Comparison of ENCODE assay signal across 8 cellular contexts in genomic region chr7:149912126-149912525, GRCh38. TPM values are rescaled to one million over a fixed set of nuclear protein-coding genes. Genes with fewer than 3 reads are reported as not detected.
DNase-seq lines count a peak whose midpoint lies in the region; TF ChIP-seq lines count a peak whose summit lies in the region.
"Not testable (repeated sequence)": the region's sequence is repeated elsewhere in the genome, so short reads cannot be mapped to it uniquely, and the experiment has no call there.

No MANE protein-coding gene starts in this region.

- not testable (repeated sequence) for H3K79me2 ChIP-seq in GM23248 (ENCODE audit: insufficient read depth)

- H2AFZ ChIP-seq in GM23248 = not testable (repeated sequence)

- H3K4me2 ChIP-seq in GM23248 (ENCODE audit: unreplicated experiment) = not testable (repeated sequence)

- CTCF ChIA-PET in AG04449 (lab: Yijun Ruan, JAX) = not testable (repeated sequence)

- not testable (repeated sequence) for H3F3A ChIP-seq in GM23248 (ENCODE audit: insufficient read depth)

- DNase-seq in AG04449 (ENCODE audit: low read depth, low spot score) = peak; percentile 12
- DNase-seq in GM23248 = peak; percentile 28
- peak; percentile 36 for DNase-seq in M059J (ENCODE audit: low read depth)
- DNase-seq in amniotic stem cell (lab: John Stamatoyannopoulos, UW) = peak; percentile 6
- peak; percentile 60 for DNase-seq in choroid plexus epithelial cell (ENCODE audit: low read depth)
- DNase-seq in fibroblast of mammary gland (ENCODE audit: low read depth) = peak; percentile 63
- DNase-seq in kidney epithelial cell (ENCODE audit: low read depth) = peak; percentile 0
- peak; percentile 9 for DNase-seq in skeletal muscle cell (ENCODE audit: low read depth)

- H3K9me2 ChIP-seq in GM23248 (ENCODE audit: insufficient read depth) = not testable (repeated sequence)

- not testable (repeated sequence) for H3K4me1 ChIP-seq in GM23248 (ENCODE audit: insufficient read depth)

- not testable (repeated sequence) for H4K20me1 ChIP-seq in GM23248 (ENCODE audit: insufficient read depth)

- not testable (repeated sequence) for H3K4me3 ChIP-seq in AG04449 (ENCODE audit: low read depth, low read length); GM23248; choroid plexus epithelial cell (ENCODE audit: low read depth, low read length); fibroblast of mammary gland (ENCODE audit: control insufficient read depth, low read depth, low read length); kidney epithelial cell (ENCODE audit: low read depth, low read length); skeletal muscle cell (ENCODE audit: low read depth, low read length)

- not testable (repeated sequence) for TF ChIP-seq CTCF in AG04449 (IDR thresholded peaks at IDR 0.05; ENCODE audit: insufficient read depth, low read length, missing control alignments); choroid plexus epithelial cell (conservative IDR thresholded peaks at IDR 0.05; ENCODE audit: low read depth, low read length); fibroblast of mammary gland (conservative IDR thresholded peaks at IDR 0.05; ENCODE audit: control insufficient read depth, insufficient read depth, low read depth, low read length); kidney epithelial cell (IDR thresholded peaks at IDR 0.05; ENCODE audit: insufficient read depth, low read length, poor library complexity, severe bottlenecking)

- 33 to 61% methylated on average over 2 of the region's 4 CpGs for WGBS in GM23248 (ENCODE audit: low coverage in 1 of 2, low lambda C conversion rate in 2 of 2, missing lambda C conversion rate in 2 of 2), 2 experiments

- not testable (repeated sequence) for H3K36me3 ChIP-seq in GM23248 (ENCODE audit: low read depth); kidney epithelial cell (ENCODE audit: control insufficient read depth, insufficient read depth, low read length)

- H3K27me3 ChIP-seq in GM23248 (replicated peaks; ENCODE audit: insufficient read depth); kidney epithelial cell (ENCODE audit: control insufficient read depth, insufficient read depth, low read length): not testable (repeated sequence)

- H3K9me3 ChIP-seq in GM23248 (ENCODE audit: low read depth) = not testable (repeated sequence)

- POLR2A ChIA-PET in AG04449 (lab: Yijun Ruan, JAX) = not testable (repeated sequence)

- not testable (repeated sequence) for H3K9ac ChIP-seq in GM23248

- in situ Hi-C loops in GM23248 (cut with MboI) = not testable (repeated sequence)

- not testable (repeated sequence) for H3K27ac ChIP-seq in GM23248

RNA-seq across cellular contexts. Expression of gene ATP6V0E2, which starts 38.4 kb away (rescaled TPM):
- 6.9 and 17.7 TPM in 2 replicates for total RNA-seq in GM23248 (2014; rRNA removed; shearing (Covaris generic))
- polyA plus RNA-seq in GM23248 (2016; fragmentation: Nextera tagmentation; extraction: Ambion mirVana) = 7.7 and 8.0 TPM in 2 replicates
- 76.4 and 76.6 TPM in 2 replicates for total RNA-seq in M059J (2014; rRNA removed; shearing (Covaris generic))
- 40.8 and 55.7 TPM in 2 replicates for total RNA-seq in kidney epithelial cell

Comparison
In these comparisons a context has a peak if more than half of its experiments do, and no peak if none do; other contexts are left out.
1. DNase-seq: peak in every context shown above with its lines; median percentile 63 in fibroblast of mammary gland; 60 in choroid plexus epithelial cell; 36 in M059J; 28 in GM23248; 12 in AG04449; 9 in skeletal muscle cell; 6 in amniotic stem cell; 0 in kidney epithelial cell.